ENCODE assay signal across 8 cellular contexts in genomic region chr3:46705022-46705530, GRCh38. TPM values are rescaled to one million over a fixed set of nuclear protein-coding genes. Genes with fewer than 3 reads are reported as not detected.
DNase-seq lines count a peak whose midpoint lies in the region; ATAC-seq, FAIRE-seq and TF ChIP-seq lines count a peak whose summit lies in the region.

No MANE protein-coding gene starts in this region.

- no peak overlapping the region for H3K4me3 ChIP-seq in keratinocyte (ENCODE audit: control insufficient read depth in 2 of 3, extremely low read depth in 1 of 3, insufficient read depth in 2 of 3, low read depth in 1 of 3, low read length in 3 of 3)

- H4K20me1 ChIP-seq in keratinocyte (ENCODE audit: control insufficient read depth, extremely low read depth, insufficient read depth, low read length) = no peaks in the 10 kb centered on the region

- TF ChIP-seq CTCF in AG09319 (IDR thresholded peaks at IDR 0.05; ENCODE audit: low read depth, low read length) (peak; percentile 98), keratinocyte (optimal IDR thresholded peaks at IDR 0.05 in 1 of 3, IDR thresholded peaks at IDR 0.05 in 1 of 3, conservative IDR thresholded peaks at IDR 0.05 in 1 of 3; ENCODE audit: extremely low read depth in 1 of 3, insufficient read depth in 2 of 3, low read length in 3 of 3) (peak in 2 of 3 experiments; percentile 86 to 95)

- H3K4me1 ChIP-seq in keratinocyte (ENCODE audit: control insufficient read depth, extremely low read depth, insufficient read depth, low read length) = no peaks in the 10 kb centered on the region

- no peak overlapping the region for H2AFZ ChIP-seq in keratinocyte (ENCODE audit: control insufficient read depth, low read length)

- no peak overlapping the region for H3K27ac ChIP-seq in keratinocyte (ENCODE audit: control insufficient read depth, insufficient read depth, low read length)

- H3K9ac ChIP-seq in keratinocyte (ENCODE audit: control insufficient read depth, extremely low read depth, insufficient read depth, low read length) = no peak overlapping the region

- no peaks in the 10 kb centered on the region for H3K9me3 ChIP-seq in keratinocyte (ENCODE audit: control insufficient read depth, low read depth, low read length)

- H3K4me2 ChIP-seq in keratinocyte (ENCODE audit: control insufficient read depth, extremely low read depth, insufficient read depth, low read depth, low read length) = no peak overlapping the region

- FAIRE-seq in keratinocyte (lab: Jason Lieb, UNC) = peak; percentile 95

- H3K9me1 ChIP-seq in keratinocyte (ENCODE audit: control insufficient read depth, extremely low read depth, insufficient read depth, low read length) = no peaks in the 10 kb centered on the region

- in situ Hi-C loops in T47D (cut with HindIII; ENCODE audit: low pct_unique_long_range_greater_than_20kb, low sequenced_read_pairs) = no loop called here

- no peak for ATAC-seq in GM21367 (IDR thresholded peaks at IDR 0.05; ENCODE audit: unreplicated experiment)

- no peaks in the 10 kb centered on the region for H3K36me3 ChIP-seq in keratinocyte (ENCODE audit: control insufficient read depth in 2 of 2, extremely low read depth in 1 of 2, insufficient read depth in 2 of 2, low read length in 2 of 2)

- DNase-seq in AG09319 (ENCODE audit: extremely low read depth, low read depth) (peak; percentile 18), GM19240 (ENCODE audit: insufficient read length, low spot score) (peak; percentile 82), NCI-H1694 (lab: John Stamatoyannopoulos, UW) (peak; percentile 1), UCSD-AML1 (lab: John Stamatoyannopoulos, UW; ENCODE audit: unreplicated experiment) (peak; percentile 61), T47D (ENCODE audit: low read depth in 1 of 2, low spot score in 1 of 2) (peak; percentile 64 to 73), keratinocyte (ENCODE audit: low read depth, low spot score) (no peak)
- DNase-seq in stimulated activated CD4-positive, alpha-beta T cell treated with anti-CD3 and anti-CD28 coated beads, Interleukin-1b, Interleukin-23, amount 100 ng/mL, for 48 hours = peak; percentile 63

- H3K79me2 ChIP-seq in keratinocyte (ENCODE audit: control insufficient read depth, insufficient read depth, low read length) = no peaks in the 10 kb centered on the region

- peaks cover 33% of the 10 kb centered on the region for H3K27me3 ChIP-seq in keratinocyte (ENCODE audit: control insufficient read depth, extremely low read depth, insufficient read depth, low read length)

- dilution Hi-C loops in keratinocyte (cut with MboI; ENCODE audit: extremely low pct_ligation_motif_present, low sequenced_read_pairs) = no loop called here

RNA-seq across cellular contexts. Expression of gene TMIE, which starts 3.9 kb away (rescaled TPM):
- 0.04 to 0.07 TPM in 2 of 3 replicates, not detected in the other for polyA plus RNA-seq in keratinocyte
- polyA plus RNA-seq in keratinocyte (2011; ENCODE audit: low read depth) = 0.41 TPM
- polyA plus RNA-seq in keratinocyte (2011; cell fraction: cytosol; rRNA removed) = 0.04 TPM in 1 of 2 replicates, not detected in the other
- polyA plus RNA-seq in keratinocyte (2011; cell fraction: nucleus; rRNA removed) = 0.19 TPM in 1 of 2 replicates, not detected in the other
- 0.25 TPM in 1 of 2 replicates, not detected in the other for polyA plus RNA-seq in keratinocyte (2012; ENCODE audit: low replicate concordance)
- 0.10 TPM in 1 of 3 replicates, not detected in the others for polyA minus RNA-seq in keratinocyte
- not detected for polyA minus RNA-seq in keratinocyte (2011; cell fraction: cytosol; rRNA and poly(A)+ RNA removed)
- polyA minus RNA-seq in keratinocyte (2011; cell fraction: nucleus; rRNA and poly(A)+ RNA removed) = not detected in 2 replicates

RNA-seq across cellular contexts. Expression of gene ALS2CL, which starts 11.6 kb away (rescaled TPM):
- polyA plus RNA-seq in keratinocyte = 35.0 to 76.9 TPM (median 40.9 TPM) in 3 replicates
- 44.6 TPM for polyA plus RNA-seq in keratinocyte (2011; ENCODE audit: low read depth)
- 15.1 and 21.9 TPM in 2 replicates for polyA plus RNA-seq in keratinocyte (2011; cell fraction: cytosol; rRNA removed)
- polyA plus RNA-seq in keratinocyte (2011; cell fraction: nucleus; rRNA removed) = 222 and 277 TPM in 2 replicates
- polyA plus RNA-seq in keratinocyte (2012; ENCODE audit: low replicate concordance) = 39.5 and 130 TPM in 2 replicates
- 55.6 to 64.3 TPM (median 63.2 TPM) in 3 replicates for polyA minus RNA-seq in keratinocyte
- polyA minus RNA-seq in keratinocyte (2011; cell fraction: cytosol; rRNA and poly(A)+ RNA removed) = 32.0 TPM
- polyA minus RNA-seq in keratinocyte (2011; cell fraction: nucleus; rRNA and poly(A)+ RNA removed) = 88.7 and 90.1 TPM in 2 replicates

RNA-seq across cellular contexts. Expression of gene PRSS50, which starts 12.6 kb away (rescaled TPM):
- polyA plus RNA-seq in keratinocyte = not detected in 3 replicates
- polyA plus RNA-seq in keratinocyte (2011; ENCODE audit: low read depth) = not detected
- not detected in 2 replicates for polyA plus RNA-seq in keratinocyte (2011; cell fraction: cytosol; rRNA removed)
- not detected in 2 replicates for polyA plus RNA-seq in keratinocyte (2011; cell fraction: nucleus; rRNA removed)
- polyA plus RNA-seq in keratinocyte (2012; ENCODE audit: low replicate concordance) = not detected in 2 replicates
- polyA minus RNA-seq in keratinocyte = not detected in 3 replicates
- polyA minus RNA-seq in keratinocyte (2011; cell fraction: cytosol; rRNA and poly(A)+ RNA removed) = not detected
- polyA minus RNA-seq in keratinocyte (2011; cell fraction: nucleus; rRNA and poly(A)+ RNA removed) = not detected in 2 replicates
